Comparison of ENCODE assay signal across 26 cellular contexts in genomic region chr2:16581241-16581640, GRCh38.
"Had no signal": no experiment of that assay in that cellular context is flagged by ENCODE, and none has a peak within 500 bp of the region (broad histone marks: within the 10 kb centered on the region; RNA-seq: fewer than 3 reads in every experiment).

No MANE protein-coding gene starts in this region.

- H3K4me3 ChIP-seq: stomach, suprapubic skin, testis, thoracic aorta, thyroid gland, tibial artery, tibial nerve, transverse colon, upper lobe of left lung, upper lobe of right lung, uterus, vagina had no signal

- DNase-seq: stimulated activated CD4-positive, alpha-beta T cell treated with anti-CD3 and anti-CD28 coated beads, Interleukin-2, amount 100 ng/mL, for 48 hours; stimulated activated CD4-positive, alpha-beta T cell treated with anti-CD3 and anti-CD28 coated beads, Interleukin-4, amount 100 ng/mL, for 1 hour; stimulated activated CD4-positive, alpha-beta T cell treated with anti-CD3 and anti-CD28 coated beads, Interleukin-4, amount 100 ng/mL, for 24 hours; stimulated activated CD4-positive, alpha-beta T cell treated with anti-CD3 and anti-CD28 coated beads, Interleukin-4, amount 100 ng/mL, for 4 hours; stimulated activated CD8-positive, alpha-beta memory T cell treated with anti-CD3 and anti-CD28 coated beads, Interleukin-4, amount 100 ng/mL, for 48 hours; stimulated activated naive B cell treated with anti-CD40 and anti-IgM and Interleukin-4, amounts not matched to agents 10 μg/mL and 1 μg/mL and 100 μg/mL, for 72 hours; stimulated activated naive CD4-positive, alpha-beta T cell; stimulated activated naive CD4-positive, alpha-beta T cell treated with Interleukin-2 at 50 U/mL for 16 hours; stimulated activated naive CD8-positive, alpha-beta T cell treated with anti-CD3 and anti-CD28 coated beads, Interleukin-15, amount 100 ng/mL, for 72 hours; stimulated activated naive CD8-positive, alpha-beta T cell treated with anti-CD3 and anti-CD28 coated beads, Interleukin-15, Interleukin-2, amounts not matched to agents 100 U/mL and 50 U/mL, for 24 hours; stomach; substantia nigra; testis; thyroid gland; tibial artery; transverse colon; trophoblast cell; upper lobe of left lung; upper lobe of right lung; uterus had no signal

- H3K27ac ChIP-seq: stomach, suprapubic skin, testis, thoracic aorta, thyroid gland, tibial artery, tibial nerve, transverse colon, upper lobe of left lung, upper lobe of right lung, uterus, vagina had no signal

- ATAC-seq: stimulated activated effector memory CD8-positive, alpha-beta T cell treated with anti-CD3 and anti-CD28 coated beads, Interleukin-12 subunit alpha, Interleukin-12 subunit beta, amount 100 ng/mL, for 72 hours; stimulated activated memory B cell treated with anti-CD40 and anti-IgM and Interleukin-4, amounts not matched to agents 10 μg/mL and 1 μg/mL and 100 μg/mL, for 72 hours; stimulated activated naive B cell treated with anti-CD40 and anti-IgM and Interleukin-4, amounts not matched to agents 10 μg/mL and 1 μg/mL and 100 μg/mL, for 72 hours; stimulated activated naive CD8-positive, alpha-beta T cell treated with anti-CD3 and anti-CD28 coated beads, Interleukin-15, amount 100 ng/mL, for 72 hours; stimulated activated naive CD8-positive, alpha-beta T cell treated with anti-CD3 and anti-CD28 coated beads, Interleukin-15, Interleukin-2, amounts not matched to agents 100 U/mL and 50 U/mL, for 24 hours; upper lobe of right lung had no signal

- H3K36me3 ChIP-seq: stomach, thoracic aorta, thyroid gland, tibial artery, tibial nerve, transverse colon, upper lobe of left lung, upper lobe of right lung, uterus, vagina had no signal

- H3K27me3 ChIP-seq: stomach, suprapubic skin, testis, thyroid gland, tibial artery, tibial nerve, transverse colon, upper lobe of left lung, upper lobe of right lung, uterus, vagina had no signal

- H3K4me1 ChIP-seq: stomach, suprapubic skin, testis, transverse colon, upper lobe of right lung, uterus, vagina had no signal

- H3K9me3 ChIP-seq: stomach, suprapubic skin, testis, thoracic aorta, thyroid gland, tibial artery, tibial nerve, transverse colon, upper lobe of left lung, upper lobe of right lung, uterus, vagina had no signal
